9 cellular contexts compared by ENCODE assay signal in the genomic region with DNA sequence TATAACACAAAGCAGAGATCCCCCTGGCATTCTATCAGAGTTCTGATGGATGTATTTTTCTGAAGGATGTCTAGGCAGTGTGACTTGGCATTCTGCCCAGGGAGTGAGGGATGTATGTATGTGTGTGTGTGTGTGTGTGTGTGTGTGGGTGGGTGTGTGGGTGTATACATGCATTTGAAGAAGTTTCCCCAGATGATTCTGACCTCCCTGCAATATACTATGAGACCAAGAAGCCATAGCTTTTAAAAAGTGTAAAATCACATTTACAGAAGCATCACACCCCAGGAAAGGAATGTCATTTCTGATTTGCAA.
DNase-seq lines count a peak whose midpoint lies in the region; ATAC-seq and TF ChIP-seq lines count a peak whose summit lies in the region.
"Had no signal": no experiment of that assay in that cellular context is flagged by ENCODE, and none has a peak within 500 bp of the region (broad histone marks: within the 10 kb centered on the region; RNA-seq: fewer than 3 reads in every experiment).

No MANE protein-coding gene starts in this region.

- in situ Hi-C loops in GM13977 (cut with MboI; ENCODE audit: low pct_unique_long_range_greater_than_20kb, low sequenced_read_pairs, unreplicated experiment), result no loop called here

- no peak for TF ChIP-seq CTCF in GM13977 (IDR thresholded peaks at IDR 0.05; ENCODE audit: extremely low read depth, insufficient read depth, missing control alignments)

- ATAC-seq in GM21717 (IDR thresholded peaks at IDR 0.05; ENCODE audit: unreplicated experiment), result no peak

- DNase-seq in NCI-H82 (lab: John Stamatoyannopoulos, UW), result peak; percentile 13
- DNase-seq in NCI-H82 treated with DMSO at 0.1 percent for 48 hours (lab: John Stamatoyannopoulos, UW; ENCODE audit: unreplicated experiment), result no peak
- DNase-seq in NCI-H774 (lab: John Stamatoyannopoulos, UW), result peak; percentile 33
- DNase-seq in central memory CD4-positive, alpha-beta T cell, result peak; percentile 43
- peak in 2 of 3 experiments; percentile 47 to 58 for DNase-seq in stimulated activated CD4-positive, alpha-beta T cell treated with anti-CD3 and anti-CD28 coated beads, TNF-alpha, amount 100 ng/mL, for 4 hours (ENCODE audit: low read depth in 3 of 3)
- DNase-seq in GM13977 (ENCODE audit: low spot score), result no peak
- DNase-seq in NCI-H524 treated with DMSO at 0.1 percent for 48 hours (lab: John Stamatoyannopoulos, UW), result no peak
- DNase-seq: right lobe of liver had no signal

Comparison
In these comparisons a context has a peak if more than half of its experiments do, and no peak if none do; other contexts are left out.
1. DNase-seq: peak in NCI-H82 (single experiment), NCI-H774 (single experiment), central memory CD4-positive, alpha-beta T cell (single experiment) and stimulated activated CD4-positive, alpha-beta T cell treated with anti-CD3 and anti-CD28 coated beads, TNF-alpha, amount 100 ng/mL, for 4 hours (2 of 3); none in NCI-H82 treated with DMSO at 0.1 percent for 48 hours (single experiment), GM13977 (single experiment) and NCI-H524 treated with DMSO at 0.1 percent for 48 hours (single experiment).